In the genomic region with DNA sequence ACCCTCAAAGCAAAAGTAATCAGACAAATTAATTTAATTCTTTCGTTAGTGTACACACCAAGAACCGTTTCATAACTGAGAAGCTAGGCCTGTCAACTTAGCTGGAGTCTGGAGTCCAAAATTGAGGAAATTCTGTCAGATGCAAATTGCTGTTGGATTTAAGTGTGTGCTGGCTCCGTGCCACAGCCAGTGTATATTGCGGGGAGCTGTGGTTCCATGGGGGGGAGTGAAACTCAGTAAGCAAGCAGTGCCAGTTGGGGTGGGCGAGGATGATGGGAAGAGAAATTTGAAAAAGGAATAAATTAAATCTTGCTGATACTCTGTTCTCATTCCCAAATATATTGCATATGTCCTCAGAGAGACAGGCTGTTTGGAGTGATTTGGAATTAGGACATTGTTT, we compare ENCODE assay signal across 11 cellular contexts. TPM values are rescaled to one million over a fixed set of nuclear protein-coding genes. Genes with fewer than 3 reads are reported as not detected.
DNase-seq lines count a peak whose midpoint lies in the region; ATAC-seq and TF ChIP-seq lines count a peak whose summit lies in the region.
"Had no signal": no experiment of that assay in that cellular context is flagged by ENCODE, and none has a peak within 500 bp of the region (broad histone marks: within the 10 kb centered on the region; RNA-seq: fewer than 3 reads in every experiment).

No MANE protein-coding gene starts in this region.

- ATAC-seq in activated CD8-positive, alpha-beta memory T cell treated with anti-CD3 and anti-CD28 coated beads, Interleukin-2, amount 10 ng/mL, durations not matched to agents 7 days and 5 days = no peak
- no peak for ATAC-seq in GM21360 (IDR thresholded peaks at IDR 0.05; ENCODE audit: unreplicated experiment)

- H2AFZ ChIP-seq in OCI-LY1 (ENCODE audit: low read length) = no peak overlapping the region

- no peaks in the 10 kb centered on the region for H3K27me3 Mint-ChIP-seq in activated CD8-positive, alpha-beta memory T cell treated with anti-CD3 and anti-CD28 coated beads, Interleukin-2, amount 10 ng/mL, durations not matched to agents 7 days and 5 days
- no peaks in the 10 kb centered on the region for H3K27me3 Mint-ChIP-seq in chondrocyte (ENCODE audit: low read depth)

- CTCF ChIA-PET in activated CD8-positive, alpha-beta memory T cell treated with anti-CD3 and anti-CD28 coated beads, Interleukin-2, amount 10 ng/mL, durations not matched to agents 7 days and 5 days (lab: Charles Lee) = interaction anchor here (1.0 to 2.6 kb wide), 5 partner anchors 9 to 37 kb away, joined by 3 to 16 read pairs (median 6); no protein-coding TSS in a partner anchor

- H3K4me3 ChIP-seq in OCI-LY1 (ENCODE audit: low read depth, low read length, poor library complexity, severe bottlenecking) (no peak overlapping the region), spleen (peak overlapping the region in 2 of 8 donors; percentile 87 to 98)

- no peak overlapping the region; the same call in 1 of the 2 replicates for H3K9ac ChIP-seq in OCI-LY1 (ENCODE audit: low read length)

- peak overlapping the region; percentile 87 for H3K4me3 Mint-ChIP-seq in activated CD8-positive, alpha-beta memory T cell treated with anti-CD3 and anti-CD28 coated beads, Interleukin-2, amount 10 ng/mL, durations not matched to agents 7 days and 5 days
- H3K4me3 Mint-ChIP-seq in chondrocyte (ENCODE audit: unreplicated experiment) = no peak overlapping the region

- H3K27ac Mint-ChIP-seq in activated CD8-positive, alpha-beta memory T cell treated with anti-CD3 and anti-CD28 coated beads, Interleukin-2, amount 10 ng/mL, durations not matched to agents 7 days and 5 days = peak overlapping the region; percentile 93
- H3K27ac Mint-ChIP-seq in chondrocyte (ENCODE audit: unreplicated experiment) = peak overlapping the region; percentile 8

- H3K4me2 ChIP-seq in OCI-LY1 (ENCODE audit: low read length) = peak overlapping the region; percentile 78; the same call in 1 of the 2 replicates

- H3K36me3 Mint-ChIP-seq in activated CD8-positive, alpha-beta memory T cell treated with anti-CD3 and anti-CD28 coated beads, Interleukin-2, amount 10 ng/mL, durations not matched to agents 7 days and 5 days = peaks cover 80% of the 10 kb centered on the region
- H3K36me3 Mint-ChIP-seq in chondrocyte (ENCODE audit: low read depth) = peaks cover 12% of the 10 kb centered on the region

- WGBS in spleen, 5 donors = 23 to 28% (median 25%) methylated on average over 5 of the region's 5 CpGs

- H3K27me3 ChIP-seq in OCI-LY1 (ENCODE audit: insufficient read depth, low read length) (no peaks in the 10 kb centered on the region), spleen (replicated peaks in 1 of 7) (no peaks in the 10 kb centered on the region)

- peaks cover 66% of the 10 kb centered on the region for H3K4me1 Mint-ChIP-seq in activated CD8-positive, alpha-beta memory T cell treated with anti-CD3 and anti-CD28 coated beads, Interleukin-2, amount 10 ng/mL, durations not matched to agents 7 days and 5 days
- H3K4me1 Mint-ChIP-seq in chondrocyte (ENCODE audit: low read depth) = peaks cover 72% of the 10 kb centered on the region

- H3K9me2 ChIP-seq in OCI-LY1 (ENCODE audit: low read depth, low read length) = no peaks in the 10 kb centered on the region

- no peaks in the 10 kb centered on the region for H3K9me3 ChIP-seq in OCI-LY1 (ENCODE audit: low read length)
- no peaks in the 10 kb centered on the region for H3K9me3 ChIP-seq in spleen

- H3K36me3 ChIP-seq in OCI-LY1 (ENCODE audit: insufficient read depth, low read length) (peaks cover 60% of the 10 kb centered on the region), spleen (peaks cover 0 to 66% (median 24%) of the 10 kb centered on the region in 6 donors)

- H3K27ac ChIP-seq in OCI-LY1 (ENCODE audit: low read depth, low read length, poor library complexity, severe bottlenecking) (peak overlapping the region; percentile 77), spleen (peak overlapping the region in 5 of 8 donors; percentile 21 to 99 (median 98))

- peaks cover 80% of the 10 kb centered on the region for H3K79me2 ChIP-seq in OCI-LY1 (ENCODE audit: insufficient read depth, low read length)

- no peaks in the 10 kb centered on the region for H3F3A ChIP-seq in OCI-LY1 (ENCODE audit: insufficient read depth, low read length)

- peaks cover 6% of the 10 kb centered on the region; the same call in 1 of the 2 replicates for H4K20me1 ChIP-seq in OCI-LY1 (ENCODE audit: insufficient read depth, low read length)

- DNase-seq in activated CD8-positive, alpha-beta memory T cell treated with anti-CD3 and anti-CD28 coated beads, Interleukin-2, amount 10 ng/mL, durations not matched to agents 7 days and 5 days = no peak
- DNase-seq in activated CD8-positive, alpha-beta memory T cell treated with anti-CD3 and anti-CD28 coated beads, Interleukin-2, amount 50 U/mL, for 48 hours = no peak
- DNase-seq in chondrocyte (ENCODE audit: low spot score) = no peak
- no peak for DNase-seq in spleen
- no peak for DNase-seq in UCSD-AML1 (lab: John Stamatoyannopoulos, UW; ENCODE audit: unreplicated experiment)
- DNase-seq in NK-92 treated with Interleukin-12 subunit alpha and Interleukin-12 subunit beta, amount 100 ng/mL, for 24 hours (lab: John Stamatoyannopoulos, UW) = no peak
- DNase-seq: NCI-H2029 treated with DMSO at 0.1 percent for 48 hours had no signal

- no peaks in the 10 kb centered on the region for H3K9me3 Mint-ChIP-seq in activated CD8-positive, alpha-beta memory T cell treated with anti-CD3 and anti-CD28 coated beads, Interleukin-2, amount 10 ng/mL, durations not matched to agents 7 days and 5 days (ENCODE audit: low read depth)
- no peaks in the 10 kb centered on the region for H3K9me3 Mint-ChIP-seq in chondrocyte (ENCODE audit: low read depth)

- intact Hi-C loops in spleen (cut with DNase I; ENCODE audit: low total_unique reads) = no loop called here

- H3K4me1 ChIP-seq in OCI-LY1 (ENCODE audit: insufficient read depth, low read length, severe bottlenecking) (peaks cover 52% of the 10 kb centered on the region), spleen (peaks cover 53 to 88% (median 83%) of the 10 kb centered on the region in 6 donors)

- no peak for TF ChIP-seq POLR2A in spleen (IDR thresholded peaks at IDR 0.05)

- TF ChIP-seq CTCF in OCI-LY1 (IDR thresholded peaks at IDR 0.05; ENCODE audit: low read length) (no peak), chondrocyte (IDR thresholded peaks at IDR 0.05) (no peak), spleen (IDR thresholded peaks at IDR 0.05 in 8 of 11, conservative IDR thresholded peaks at IDR 0.05 in 3 of 11) (no peak)

RNA-seq across cellular contexts. Expression of gene ARPC2, which starts 4.0 kb away (rescaled TPM):
- total RNA-seq in activated CD8-positive, alpha-beta memory T cell treated with anti-CD3 and anti-CD28 coated beads, Interleukin-2, amount 10 ng/mL, durations not matched to agents 7 days and 5 days = 100 to 1,000 TPM; 742 to 839 TPM
- total RNA-seq in chondrocyte (292 to 424 TPM (median 417 TPM) in 3 replicates), spleen (100 to 1,000 TPM; 344 to 554 (median 430) TPM)
- 100 to 1,000 TPM; 262 to 317 (median 289) TPM for polyA plus RNA-seq in spleen

RNA-seq across cellular contexts. Expression of gene GPBAR1, which starts 39.8 kb away (rescaled TPM):
- total RNA-seq in activated CD8-positive, alpha-beta memory T cell treated with anti-CD3 and anti-CD28 coated beads, Interleukin-2, amount 10 ng/mL, durations not matched to agents 7 days and 5 days = under 1 TPM; 0.73 to 0.82 TPM
- total RNA-seq in chondrocyte = 0.10 to 0.26 TPM (median 0.22 TPM) in 3 replicates
- 10 to 100 TPM in 1 of 7 donors, 1 to 10 TPM in 6; 2.6 to 13.9 (median 7.3) TPM for total RNA-seq in spleen
- polyA plus RNA-seq in spleen = 1 to 10 TPM; 1.4 to 9.0 (median 2.9) TPM
- total RNA-seq: SK-MEL-5 had no signal

RNA-seq across cellular contexts. Expression of gene AAMP, which starts 48.9 kb away (rescaled TPM):
- total RNA-seq in activated CD8-positive, alpha-beta memory T cell treated with anti-CD3 and anti-CD28 coated beads, Interleukin-2, amount 10 ng/mL, durations not matched to agents 7 days and 5 days = 10 to 100 TPM; 49.5 to 61.4 TPM
- total RNA-seq in chondrocyte = 39.6 to 42.6 TPM (median 42.4 TPM) in 3 replicates
- 10 to 100 TPM; 55.6 to 84.6 (median 61.9) TPM for total RNA-seq in spleen
- polyA plus RNA-seq in spleen = 10 to 100 TPM; 54.1 to 93.8 (median 65.6) TPM

RNA-seq across cellular contexts. Expression of gene PNKD, which starts 49.3 kb away (rescaled TPM):
- total RNA-seq in activated CD8-positive, alpha-beta memory T cell treated with anti-CD3 and anti-CD28 coated beads, Interleukin-2, amount 10 ng/mL, durations not matched to agents 7 days and 5 days = 10 to 100 TPM; 37.6 to 40.7 TPM
- 28.9 to 49.9 TPM (median 31.3 TPM) in 3 replicates for total RNA-seq in chondrocyte
- total RNA-seq in spleen = 10 to 100 TPM; 41.4 to 61.2 (median 47.7) TPM
- 10 to 100 TPM; 69.0 to 92.1 (median 83.5) TPM for polyA plus RNA-seq in spleen

RNA-seq across cellular contexts. Expression of gene CXCR1, which starts 54.3 kb away (rescaled TPM):
- 1 to 10 TPM in 1 of 2 experiments, under 1 TPM in 1; 0.54 to 1.4 TPM for total RNA-seq in activated CD8-positive, alpha-beta memory T cell treated with anti-CD3 and anti-CD28 coated beads, Interleukin-2, amount 10 ng/mL, durations not matched to agents 7 days and 5 days
- total RNA-seq in chondrocyte (not detected in 3 replicates), spleen (100 to 1,000 TPM in 2 of 7 donors, 10 to 100 TPM in 5; 19.4 to 139 (median 48.4) TPM)
- polyA plus RNA-seq in spleen = 1 to 10 TPM in 2 of 3 donors, under 1 TPM in 1; 0.70 to 6.6 (median 4.9) TPM
- total RNA-seq: HT-29, SK-MEL-5 had no signal
